1 cellular context compared by ENCODE assay signal in the genomic region with DNA sequence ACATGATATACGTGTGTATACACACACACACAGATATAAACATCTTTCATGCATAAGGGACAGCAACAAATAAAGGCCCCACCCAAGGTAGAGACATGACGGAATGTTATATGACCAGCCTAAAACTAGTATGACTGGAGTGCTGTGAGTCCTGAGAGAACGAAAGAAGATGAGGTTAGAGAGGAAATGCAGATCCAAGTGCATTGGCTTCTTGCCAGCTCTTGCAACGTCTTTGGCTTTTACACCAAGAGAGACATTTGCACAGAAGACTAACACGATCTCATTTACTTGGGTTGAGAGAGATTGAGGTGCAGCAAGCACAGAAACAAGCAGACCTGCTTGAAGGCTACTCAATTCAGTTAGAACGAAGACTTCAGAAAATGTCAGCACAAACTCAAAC.
TF ChIP-seq lines count a peak whose summit lies in the region.

No MANE protein-coding gene starts in this region.

TF ChIP-seq in SK-N-SH treated with all-trans-retinoic acid at 6 μM for 48 hours, 23 proteins besides CTCF, POLR2A, EP300 and RAD21 (continued from another document):
- TF ChIP-seq, protein P1, sequence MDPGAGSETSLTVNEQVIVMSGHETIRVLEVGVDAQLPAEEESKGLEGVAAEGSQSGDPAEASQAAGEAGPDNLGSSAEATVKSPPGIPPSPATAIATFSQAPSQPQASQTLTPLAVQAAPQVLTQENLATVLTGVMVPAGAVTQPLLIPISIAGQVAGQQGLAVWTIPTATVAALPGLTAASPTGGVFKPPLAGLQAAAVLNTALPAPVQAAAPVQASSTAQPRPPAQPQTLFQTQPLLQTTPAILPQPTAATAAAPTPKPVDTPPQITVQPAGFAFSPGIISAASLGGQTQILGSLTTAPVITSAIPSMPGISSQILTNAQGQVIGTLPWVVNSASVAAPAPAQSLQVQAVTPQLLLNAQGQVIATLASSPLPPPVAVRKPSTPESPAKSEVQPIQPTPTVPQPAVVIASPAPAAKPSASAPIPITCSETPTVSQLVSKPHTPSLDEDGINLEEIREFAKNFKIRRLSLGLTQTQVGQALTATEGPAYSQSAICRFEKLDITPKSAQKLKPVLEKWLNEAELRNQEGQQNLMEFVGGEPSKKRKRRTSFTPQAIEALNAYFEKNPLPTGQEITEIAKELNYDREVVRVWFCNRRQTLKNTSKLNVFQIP (CRISPR knock-in tag; IDR thresholded peaks at IDR 0.05; ENCODE audit: borderline replicate concordance, low read depth): no peak
